ENCODE assay signal across 9 cellular contexts in the genomic region with DNA sequence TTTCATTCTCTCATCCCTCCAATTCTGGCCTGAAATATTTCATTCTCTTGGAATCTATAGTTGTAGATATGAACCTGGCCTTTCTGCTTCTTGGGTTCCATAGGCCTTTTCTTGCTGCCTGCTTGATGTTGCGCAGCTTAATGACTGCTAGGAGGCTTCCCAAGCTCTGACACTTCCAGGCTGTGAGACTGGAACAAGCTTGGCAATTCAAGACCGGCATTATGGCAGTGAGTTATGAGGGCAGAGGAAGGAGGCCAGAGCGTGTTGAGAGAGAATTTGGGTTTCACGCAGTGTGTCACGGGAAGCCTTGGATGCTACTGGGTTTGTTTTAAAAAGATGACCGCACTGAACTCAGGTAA. TPM values are rescaled to one million over a fixed set of nuclear protein-coding genes. Genes with fewer than 3 reads are reported as not detected.
DNase-seq lines count a peak whose midpoint lies in the region; ATAC-seq, FAIRE-seq and TF ChIP-seq lines count a peak whose summit lies in the region.
"Had no signal": no experiment of that assay in that cellular context is flagged by ENCODE, and none has a peak within 500 bp of the region (broad histone marks: within the 10 kb centered on the region; RNA-seq: fewer than 3 reads in every experiment).

No MANE protein-coding gene starts in this region.

- H2AFZ ChIP-seq in K562 (ENCODE audit: low read depth, low read length): no peak overlapping the region

- TF ChIP-seq CTCF in K562 (IDR thresholded peaks at IDR 0.05 in 2 of 3, conservative IDR thresholded peaks at IDR 0.05 in 1 of 3; ENCODE audit: insufficient read depth in 2 of 3, low read depth in 1 of 3, low read length in 3 of 3) (no peak), right lobe of liver (IDR thresholded peaks at IDR 0.05) (no peak), type B pancreatic cell (conservative IDR thresholded peaks at IDR 0.05) (no peak)

- H3K4me3 ChIP-seq in K562: peak overlapping the region; percentile 61
- peak overlapping the region in 2 of 3 donors; percentile 53 to 67 for H3K4me3 ChIP-seq in right lobe of liver

- ATAC-seq in K562 (no peak), right lobe of liver (no peak), HG03135 (IDR thresholded peaks at IDR 0.05; ENCODE audit: unreplicated experiment) (no peak), GM21825 (IDR thresholded peaks at IDR 0.05; ENCODE audit: unreplicated experiment) (no peak)

- no peak for DNase-seq in activated naive CD4-positive, alpha-beta T cell treated with anti-CD3 and anti-CD28 coated beads, Interleukin-2, amount 10 ng/mL, durations not matched to agents 7 days and 5 days
- DNase-seq in activated naive CD4-positive, alpha-beta T cell (lab: John Stamatoyannopoulos, UW): no peak
- DNase-seq in K562 (ENCODE audit: extremely low read depth in 1 of 4, low spot score in 3 of 4): no peak
- no peak for DNase-seq in right lobe of liver
- DNase-seq in type B pancreatic cell (ENCODE audit: extremely low spot score, unreplicated experiment): no peak
- DNase-seq in stimulated activated CD4-positive, alpha-beta T cell treated with anti-CD3 and anti-CD28 coated beads, Interleukin-2, amount 100 ng/mL, for 24 hours: no peak

- peaks cover 38% of the 10 kb centered on the region for H3K4me1 Mint-ChIP-seq in activated naive CD4-positive, alpha-beta T cell treated with anti-CD3 and anti-CD28 coated beads, Interleukin-2, amount 10 ng/mL, durations not matched to agents 7 days and 5 days
- H3K4me1 Mint-ChIP-seq in type B pancreatic cell (ENCODE audit: unreplicated experiment): peaks cover 27% of the 10 kb centered on the region

- H4K20me1 ChIP-seq in K562 (replicated peaks; ENCODE audit: control insufficient read depth, insufficient read depth, low read length): peaks cover 24% of the 10 kb centered on the region

- peak overlapping the region; percentile 80 for H3K4me2 ChIP-seq in K562 (ENCODE audit: insufficient read depth, low read length)

- TF ChIP-seq EP300 in K562 (IDR thresholded peaks at IDR 0.05; ENCODE audit: low read length): no peak

- H3K4me1 ChIP-seq in K562 (replicated peaks in 1 of 2; ENCODE audit: control insufficient read depth in 2 of 2, insufficient read depth in 2 of 2, low read length in 2 of 2): peaks cover 27 to 42% of the 10 kb centered on the region in 2 experiments
- peaks cover 0 to 24% (median 6%) of the 10 kb centered on the region in 4 donors for H3K4me1 ChIP-seq in right lobe of liver

- CTCF ChIA-PET in activated naive CD4-positive, alpha-beta T cell treated with anti-CD3 and anti-CD28 coated beads, Interleukin-2, amount 10 ng/mL, durations not matched to agents 7 days and 5 days (lab: Charles Lee): interaction anchor here (1.0 kb wide), 1 partner anchor 87 kb away, joined by 3 read pairs; a partner anchor contains a TSS
- CTCF ChIA-PET in K562 (lab: Yijun Ruan, JAX; ENCODE audit: low intra/inter-chr PET ratio): interaction anchor here (0.6 kb wide), 1 partner anchor 584 kb away, joined by 3 read pairs; no protein-coding TSS in a partner anchor

- no peak overlapping the region for H3K27ac ChIP-seq in K562 (ENCODE audit: extremely low read depth, low read depth, low read length)
- H3K27ac ChIP-seq in right lobe of liver: peak overlapping the region in 1 of 3 donors; percentile 77

- TF ChIP-seq POLR2A in K562 (conservative IDR thresholded peaks at IDR 0.05): no peak
- TF ChIP-seq POLR2A in right lobe of liver (IDR thresholded peaks at IDR 0.05): no peak

- H3K36me3 ChIP-seq in K562 (ENCODE audit: control insufficient read depth, insufficient read depth, low read length): peaks cover 43% of the 10 kb centered on the region; the same call in 2 of the 3 replicates
- peaks cover 0 to 25% (median 4%) of the 10 kb centered on the region in 4 donors for H3K36me3 ChIP-seq in right lobe of liver

- no peaks in the 10 kb centered on the region for H3K9me3 Mint-ChIP-seq in activated naive CD4-positive, alpha-beta T cell treated with anti-CD3 and anti-CD28 coated beads, Interleukin-2, amount 10 ng/mL, durations not matched to agents 7 days and 5 days
- no peaks in the 10 kb centered on the region for H3K9me3 Mint-ChIP-seq in type B pancreatic cell

- no peak for TF ChIP-seq RAD21 in K562 (CRISPR knock-in tag; conservative IDR thresholded peaks at IDR 0.05 in 1 of 2, IDR thresholded peaks at IDR 0.05 in 1 of 2)

- POLR2A ChIA-PET in K562 (lab: Yijun Ruan, JAX): interaction anchor here (0.6 to 1.6 kb wide), 6 partner anchors 12 to 84 kb away, joined by 3 to 12 read pairs (median 3); a partner anchor contains a TSS

- no peaks in the 10 kb centered on the region for H3K27me3 Mint-ChIP-seq in activated naive CD4-positive, alpha-beta T cell treated with anti-CD3 and anti-CD28 coated beads, Interleukin-2, amount 10 ng/mL, durations not matched to agents 7 days and 5 days
- no peaks in the 10 kb centered on the region for H3K27me3 Mint-ChIP-seq in type B pancreatic cell

- in situ Hi-C loops in K562 (cut with MboI): no loop called here

- H3K9ac ChIP-seq in K562 (ENCODE audit: insufficient read depth in 1 of 2, low read depth in 2 of 2, low read length in 2 of 2): peak overlapping the region in 1 of 2 experiments; percentile 89; a peak in 2 of 4 replicates

- H3K27ac Mint-ChIP-seq in activated naive CD4-positive, alpha-beta T cell treated with anti-CD3 and anti-CD28 coated beads, Interleukin-2, amount 10 ng/mL, durations not matched to agents 7 days and 5 days: peak overlapping the region; percentile 86
- peak overlapping the region; percentile 83 for H3K27ac Mint-ChIP-seq in type B pancreatic cell

- H3K9me1 ChIP-seq in K562 (ENCODE audit: control insufficient read depth, insufficient read depth, low read length): no peaks in the 10 kb centered on the region

- intact Hi-C loops in K562 (cut with micrococcal nuclease) (no loop called here), right lobe of liver (cut with DNase I) (no loop called here)

- peak; percentile 44 for FAIRE-seq in K562 (lab: Jason Lieb, UNC)

- no peaks in the 10 kb centered on the region for H3K9me3 ChIP-seq in K562 (replicated peaks; ENCODE audit: control insufficient read depth, insufficient read depth, low read depth, low read length)
- no peaks in the 10 kb centered on the region for H3K9me3 ChIP-seq in right lobe of liver

- peak overlapping the region; percentile 70 for H3K4me3 Mint-ChIP-seq in activated naive CD4-positive, alpha-beta T cell treated with anti-CD3 and anti-CD28 coated beads, Interleukin-2, amount 10 ng/mL, durations not matched to agents 7 days and 5 days
- peak overlapping the region; percentile 90 for H3K4me3 Mint-ChIP-seq in type B pancreatic cell

- 54% methylated on average over 6 of the region's 6 CpGs for WGBS in K562 (ENCODE audit: insufficient coverage, low coverage, missing lambda C conversion rate)
- 22% methylated on average over 6 of the region's 6 CpGs for WGBS in right lobe of liver (ENCODE audit: insufficient coverage, low coverage, low lambda C conversion rate, missing lambda C conversion rate)

- H3K79me2 ChIP-seq in K562 (ENCODE audit: control insufficient read depth, insufficient read depth, low read length): peaks cover 36% of the 10 kb centered on the region

- no TSS peak for BruUV-seq in K562 (replicated peaks; lab: Mats Ljungman, UMichigan)

- H3K27me3 ChIP-seq in K562 (ENCODE audit: control insufficient read depth in 2 of 2, insufficient read depth in 2 of 2, low read length in 2 of 2) (no peaks in the 10 kb centered on the region), right lobe of liver (no peaks in the 10 kb centered on the region)

- H3K36me3 Mint-ChIP-seq in activated naive CD4-positive, alpha-beta T cell treated with anti-CD3 and anti-CD28 coated beads, Interleukin-2, amount 10 ng/mL, durations not matched to agents 7 days and 5 days: peaks cover 32% of the 10 kb centered on the region
- peaks cover 15% of the 10 kb centered on the region for H3K36me3 Mint-ChIP-seq in type B pancreatic cell

RNA-seq across cellular contexts. Expression of a gene that starts 0.9 kb away (rescaled TPM):
- 54.4 and 105 TPM in 2 replicates for total RNA-seq in K562 (2011; cell fraction: chromatin; rRNA removed; ENCODE audit: low replicate concordance)
- total RNA-seq in K562 (2011; cell fraction: nucleolus; rRNA removed): 56.5 and 57.4 TPM in 2 replicates
- total RNA-seq in K562 (2011; cell fraction: nucleoplasm; rRNA removed): 36.4 and 43.2 TPM in 2 replicates
- total RNA-seq in K562 (2014; rRNA removed) (31.3 and 41.1 TPM in 2 replicates), K562 (2014; rRNA removed; fragmentation: Illumina TruSeq; extraction: Trizol) (10.3 and 13.4 TPM in 2 replicates), K562 (2015; rRNA removed; fragmentation: Illumina TruSeq; extraction: Trizol) (28.4 and 29.5 TPM in 2 replicates), K562 (2021) (42.3 and 42.8 TPM in 2 replicates), right lobe of liver (10 to 100 TPM; 10.7 to 26.0 (median 15.1) TPM), type B pancreatic cell (ENCODE audit: low replicate concordance) (44.1 and 51.9 TPM in 2 replicates)
- polyA plus RNA-seq in K562 (2011; rRNA removed) (22.4 and 23.4 TPM in 2 replicates), K562 (2014; fragmentation: Illumina TruSeq; extraction: Trizol) (21.8 and 27.2 TPM in 2 replicates), K562 (2014; fragmentation: Nextera tagmentation; extraction: Ambion mirVana) (under 1 TPM; 0.95 to 0.99 TPM), K562 (2014; rRNA removed) (25.5 and 26.3 TPM in 2 replicates)
- polyA plus RNA-seq in K562 (2011; cell fraction: cytosol; rRNA removed): 25.9 and 38.5 TPM in 2 replicates
- 42.6 and 52.5 TPM in 2 replicates for polyA plus RNA-seq in K562 (2011; cell fraction: nucleus; rRNA removed)
- 28.8 and 29.1 TPM in 2 replicates for polyA plus RNA-seq in K562 (2012)
- polyA minus RNA-seq in K562 (2011; rRNA and poly(A)+ RNA removed): 17.3 and 29.6 TPM in 2 replicates
- 26.0 and 31.4 TPM in 2 replicates for polyA minus RNA-seq in K562 (2011; cell fraction: cytosol; rRNA and poly(A)+ RNA removed)
- 10.2 and 12.2 TPM in 2 replicates for polyA minus RNA-seq in K562 (2011; cell fraction: nucleus; rRNA and poly(A)+ RNA removed)

RNA-seq across cellular contexts. Expression of a gene that starts 28.9 kb away (rescaled TPM):
- 66.8 and 118 TPM in 2 replicates for total RNA-seq in K562 (2011; cell fraction: chromatin; rRNA removed; ENCODE audit: low replicate concordance)
- total RNA-seq in K562 (2011; cell fraction: nucleolus; rRNA removed): 62.7 and 66.1 TPM in 2 replicates
- total RNA-seq in K562 (2011; cell fraction: nucleoplasm; rRNA removed): 60.7 and 71.2 TPM in 2 replicates
- total RNA-seq in K562 (2014; rRNA removed): 54.7 and 69.8 TPM in 2 replicates
- 60.6 and 66.7 TPM in 2 replicates for total RNA-seq in K562 (2014; rRNA removed; fragmentation: Illumina TruSeq; extraction: Trizol)
- total RNA-seq in K562 (2015; rRNA removed; fragmentation: Illumina TruSeq; extraction: Trizol): 74.6 and 76.2 TPM in 2 replicates
- 94.2 and 95.4 TPM in 2 replicates for total RNA-seq in K562 (2021)
- polyA plus RNA-seq in K562 (2011; rRNA removed): 97.8 and 117 TPM in 2 replicates
- polyA plus RNA-seq in K562 (2011; cell fraction: cytosol; rRNA removed): 109 and 128 TPM in 2 replicates
- polyA plus RNA-seq in K562 (2011; cell fraction: nucleus; rRNA removed): 76.7 and 81.1 TPM in 2 replicates
- polyA plus RNA-seq in K562 (2012): 73.1 and 95.5 TPM in 2 replicates
- 112 and 115 TPM in 2 replicates for polyA plus RNA-seq in K562 (2014; fragmentation: Illumina TruSeq; extraction: Trizol)
- polyA plus RNA-seq in K562 (2014; fragmentation: Nextera tagmentation; extraction: Ambion mirVana): 1 to 10 TPM; 1.9 to 9.3 TPM
- polyA plus RNA-seq in K562 (2014; rRNA removed): 98.5 and 99.5 TPM in 2 replicates
- 48.0 and 69.0 TPM in 2 replicates for polyA minus RNA-seq in K562 (2011; rRNA and poly(A)+ RNA removed)
- polyA minus RNA-seq in K562 (2011; cell fraction: cytosol; rRNA and poly(A)+ RNA removed): 69.2 and 82.6 TPM in 2 replicates
- polyA minus RNA-seq in K562 (2011; cell fraction: nucleus; rRNA and poly(A)+ RNA removed): 18.4 and 23.2 TPM in 2 replicates
- 10 to 100 TPM; 20.1 to 46.8 (median 30.5) TPM for total RNA-seq in right lobe of liver
- total RNA-seq in type B pancreatic cell (ENCODE audit: low replicate concordance): 76.5 and 96.3 TPM in 2 replicates

RNA-seq across cellular contexts. Expression of a gene that starts 32.7 kb away (rescaled TPM):
- total RNA-seq in K562 (2011; cell fraction: chromatin; rRNA removed; ENCODE audit: low replicate concordance): not detected in 2 replicates
- not detected in 2 replicates for total RNA-seq in K562 (2011; cell fraction: nucleolus; rRNA removed)
- not detected in 2 replicates for total RNA-seq in K562 (2011; cell fraction: nucleoplasm; rRNA removed)
- total RNA-seq in K562 (2014; rRNA removed) (not detected in 2 replicates), K562 (2014; rRNA removed; fragmentation: Illumina TruSeq; extraction: Trizol) (not detected in 2 replicates), K562 (2015; rRNA removed; fragmentation: Illumina TruSeq; extraction: Trizol) (not detected in 2 replicates), K562 (2021) (not detected in 2 replicates), right lobe of liver (not detected), type B pancreatic cell (ENCODE audit: low replicate concordance) (not detected in 2 replicates)
- polyA plus RNA-seq in K562 (2011; rRNA removed) (not detected in 2 replicates), K562 (2014; fragmentation: Illumina TruSeq; extraction: Trizol) (not detected in 2 replicates), K562 (2014; fragmentation: Nextera tagmentation; extraction: Ambion mirVana) (not detected), K562 (2014; rRNA removed) (not detected in 2 replicates)
- not detected in 2 replicates for polyA plus RNA-seq in K562 (2011; cell fraction: cytosol; rRNA removed)
- not detected in 2 replicates for polyA plus RNA-seq in K562 (2011; cell fraction: nucleus; rRNA removed)
- polyA plus RNA-seq in K562 (2012): not detected in 2 replicates
- not detected in 2 replicates for polyA minus RNA-seq in K562 (2011; rRNA and poly(A)+ RNA removed)
- not detected in 2 replicates for polyA minus RNA-seq in K562 (2011; cell fraction: cytosol; rRNA and poly(A)+ RNA removed)
- not detected in 2 replicates for polyA minus RNA-seq in K562 (2011; cell fraction: nucleus; rRNA and poly(A)+ RNA removed)
- total RNA-seq: temporal lobe had no signal
